ENCODE assay signal across 26 cellular contexts in the genomic region with DNA sequence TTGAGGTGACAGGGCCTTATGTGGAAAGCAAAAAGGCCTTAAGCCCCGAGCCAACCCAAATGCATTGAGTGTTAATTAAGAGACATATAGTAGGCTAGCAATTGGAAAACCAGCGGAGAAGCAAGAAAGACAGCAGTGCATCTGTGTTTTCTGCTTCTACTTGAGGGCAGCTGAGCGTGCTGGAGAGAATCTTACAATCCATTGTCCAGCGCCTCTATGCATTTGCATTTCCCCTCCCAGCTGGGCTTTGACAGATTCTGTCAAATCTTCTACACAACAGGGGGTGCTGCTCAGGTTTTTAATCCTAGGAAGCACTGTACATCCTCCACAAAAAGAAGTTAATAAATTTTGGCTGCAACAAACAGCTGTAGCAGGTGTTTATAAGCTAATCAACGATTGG.
"Had no signal": no experiment of that assay in that cellular context is flagged by ENCODE, and none has a peak within 500 bp of the region (broad histone marks: within the 10 kb centered on the region; RNA-seq: fewer than 3 reads in every experiment).

No MANE protein-coding gene starts in this region.

- H3K4me3 ChIP-seq: ascending aorta, cardiac muscle cell, SJCRH30, SK-N-MC had no signal

- DNase-seq: activated CD4-positive, alpha-beta memory T cell treated with anti-CD3 and anti-CD28 coated beads, Interleukin-2, amount 10 ng/mL, durations not matched to agents 7 days and 5 days; activated CD4-positive, alpha-beta T cell treated with anti-CD3 and anti-CD28 coated beads for 1 hour; activated CD4-positive, alpha-beta T cell treated with anti-CD3 and anti-CD28 coated beads for 48 hours; activated CD4-positive, CD25-positive, alpha-beta regulatory T cell; activated CD8-positive, alpha-beta memory T cell treated with anti-CD3 and anti-CD28 coated beads for 24 hours; activated CD8-positive, alpha-beta memory T cell treated with anti-CD3 and anti-CD28 coated beads, Interleukin-2, amount 10 ng/mL, durations not matched to agents 7 days and 5 days; activated CD8-positive, alpha-beta memory T cell treated with anti-CD3 and anti-CD28 coated beads, Interleukin-2, amount 50 U/mL, for 48 hours; activated effector memory CD4-positive, alpha-beta T cell treated with Interleukin-2 at 50 U/mL for 16 hours; activated naive CD8-positive, alpha-beta T cell treated with anti-CD3 and anti-CD28 coated beads, Interleukin-2, amount 10 ng/mL, durations not matched to agents 7 days and 5 days; activated T-cell treated with anti-CD3 and anti-CD28 coated beads, Interleukin-2, amount 50 U/mL, for 48 hours; NCI-H1092 treated with DMSO at 0.1 percent for 48 hours; NCI-H1417; NCI-H146; NCI-H187 treated with DMSO at 0.1 percent for 48 hours; NCI-H2081; NCI-H345; NCI-H524 treated with DMSO at 0.1 percent for 48 hours; OCI-M1; Right ventricle myocardium superior; SJCRH30; T1000; WERI-Rb-1 had no signal

- H3K27ac Mint-ChIP-seq: activated CD4-positive, alpha-beta memory T cell treated with anti-CD3 and anti-CD28 coated beads, Interleukin-2, amount 10 ng/mL, durations not matched to agents 7 days and 5 days; activated CD8-positive, alpha-beta memory T cell treated with anti-CD3 and anti-CD28 coated beads, Interleukin-2, amount 10 ng/mL, durations not matched to agents 7 days and 5 days; activated naive CD4-positive, alpha-beta T cell treated with anti-CD3 and anti-CD28 coated beads, Interleukin-2, amount 50 U/mL, for 24 hours; activated naive CD8-positive, alpha-beta T cell treated with anti-CD3 and anti-CD28 coated beads, Interleukin-2, amount 10 ng/mL, durations not matched to agents 7 days and 5 days had no signal

- H3K9me3 Mint-ChIP-seq: activated CD4-positive, alpha-beta memory T cell treated with anti-CD3 and anti-CD28 coated beads, Interleukin-2, amount 10 ng/mL, durations not matched to agents 7 days and 5 days; activated naive CD4-positive, alpha-beta T cell treated with anti-CD3 and anti-CD28 coated beads, Interleukin-2, amount 50 U/mL, for 24 hours; activated naive CD8-positive, alpha-beta T cell treated with anti-CD3 and anti-CD28 coated beads, Interleukin-2, amount 10 ng/mL, durations not matched to agents 7 days and 5 days had no signal

- H3K27ac ChIP-seq: ascending aorta, cardiac muscle cell, SJCRH30, SK-N-MC, WERI-Rb-1 had no signal

- H3K27me3 Mint-ChIP-seq: activated CD4-positive, alpha-beta memory T cell treated with anti-CD3 and anti-CD28 coated beads, Interleukin-2, amount 10 ng/mL, durations not matched to agents 7 days and 5 days; activated CD8-positive, alpha-beta memory T cell treated with anti-CD3 and anti-CD28 coated beads, Interleukin-2, amount 10 ng/mL, durations not matched to agents 7 days and 5 days; activated naive CD4-positive, alpha-beta T cell treated with anti-CD3 and anti-CD28 coated beads, Interleukin-2, amount 50 U/mL, for 24 hours had no signal

- H3K36me3 ChIP-seq: cardiac muscle cell, SJCRH30, WERI-Rb-1 had no signal

- H3K4me3 Mint-ChIP-seq: activated CD4-positive, alpha-beta memory T cell treated with anti-CD3 and anti-CD28 coated beads, Interleukin-2, amount 10 ng/mL, durations not matched to agents 7 days and 5 days; activated CD8-positive, alpha-beta memory T cell treated with anti-CD3 and anti-CD28 coated beads, Interleukin-2, amount 10 ng/mL, durations not matched to agents 7 days and 5 days; activated naive CD4-positive, alpha-beta T cell treated with anti-CD3 and anti-CD28 coated beads, Interleukin-2, amount 50 U/mL, for 24 hours; activated naive CD8-positive, alpha-beta T cell treated with anti-CD3 and anti-CD28 coated beads, Interleukin-2, amount 10 ng/mL, durations not matched to agents 7 days and 5 days had no signal

- H3K27me3 ChIP-seq: ascending aorta, cardiac muscle cell, SJCRH30 had no signal

- H3K9me3 ChIP-seq: ascending aorta, SJCRH30 had no signal
